10 cellular contexts compared by ENCODE assay signal in the genomic region with DNA sequence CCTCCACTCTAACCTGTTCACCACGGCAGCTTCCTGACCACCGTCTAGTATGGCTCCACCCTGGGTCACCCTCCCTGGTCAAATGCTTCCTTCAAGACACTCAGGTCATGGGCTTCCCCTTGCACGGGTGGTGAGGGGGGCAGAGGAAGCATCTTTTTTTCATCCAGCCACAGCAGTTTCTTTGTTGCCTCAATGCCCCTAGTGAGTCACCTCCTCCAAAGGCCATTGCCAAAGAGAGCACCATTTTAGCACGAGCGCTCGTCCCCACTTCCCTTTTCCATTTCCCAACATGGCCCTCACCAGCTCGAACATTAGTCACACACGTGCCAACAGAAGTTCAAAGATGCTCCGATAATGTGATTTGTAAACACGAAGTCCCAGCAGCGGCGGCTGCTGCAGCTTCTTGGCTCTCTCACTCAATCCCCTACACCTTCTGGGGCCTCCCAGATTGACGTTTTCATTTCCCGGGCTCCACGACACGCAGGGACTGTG.
A peak's percentile ranks its signal among the peaks of the same experiment; 100 is the strongest.
DNase-seq lines count a peak whose midpoint lies in the region; ATAC-seq and TF ChIP-seq lines count a peak whose summit lies in the region.
"Had no signal": no experiment of that assay in that cellular context is flagged by ENCODE, and none has a peak within 500 bp of the region (broad histone marks: within the 10 kb centered on the region; RNA-seq: fewer than 3 reads in every experiment).

No MANE protein-coding gene starts in this region.

- no peak for TF ChIP-seq CTCF in lung (IDR thresholded peaks at IDR 0.05; ENCODE audit: control extremely low read depth, extremely low read depth)

- H3K4me1 ChIP-seq in lung (ENCODE audit: control insufficient read depth in 2 of 2, insufficient read depth in 2 of 2, low read length in 2 of 2): peaks cover 0 to 6% of the 10 kb centered on the region in 2 donors

- H3K4me3 ChIP-seq in lung: no peak overlapping the region
- H3K4me3 ChIP-seq: suprapubic skin had no signal

- CTCF ChIA-PET in activated CD4-positive, alpha-beta T cell treated with anti-CD3 and anti-CD28 coated beads for 36 hours (lab: Charles Lee): no interaction called here

- H3K9me3 ChIP-seq in lung (ENCODE audit: control insufficient read depth in 2 of 2, insufficient read depth in 1 of 2, low read length in 1 of 2): peaks cover 0 to 12% of the 10 kb centered on the region in 2 donors
- H3K9me3 ChIP-seq: suprapubic skin had no signal

- no peaks in the 10 kb centered on the region for H3K27me3 ChIP-seq in lung (ENCODE audit: control insufficient read depth, insufficient read depth)
- H3K27me3 ChIP-seq: suprapubic skin had no signal

- no peak overlapping the region for H3K27ac Mint-ChIP-seq in activated CD4-positive, alpha-beta T cell treated with anti-CD3 and anti-CD28 coated beads for 36 hours
- H3K27ac Mint-ChIP-seq in activated CD4-positive, alpha-beta T cell treated with anti-CD3 and anti-CD28 coated beads, Interleukin-2, amount 10 ng/mL, durations not matched to agents 24 days and 14 days: no peak overlapping the region

- peak overlapping the region in 1 of 2 donors; percentile 20 for H3K27ac ChIP-seq in lung (ENCODE audit: low read depth in 1 of 2, low read length in 1 of 2)

- intact Hi-C loops in activated CD4-positive, alpha-beta T cell treated with anti-CD3 and anti-CD28 coated beads for 36 hours (cut with DNase I, micrococcal nuclease): no loop called here
- intact Hi-C loops in activated CD4-positive, alpha-beta T cell treated with anti-CD3 and anti-CD28 coated beads, Interleukin-2, amount 10 ng/mL, durations not matched to agents 24 days and 14 days (cut with micrococcal nuclease): no loop called here

- POLR2A ChIA-PET in activated CD4-positive, alpha-beta T cell treated with anti-CD3 and anti-CD28 coated beads for 36 hours (lab: Charles Lee): no interaction called here

- WGBS in lung, 2 donors: 25 to 30% methylated on average over 16 of the region's 16 CpGs

- ATAC-seq in activated CD4-positive, alpha-beta T cell treated with anti-CD3 and anti-CD28 coated beads for 36 hours: peak; percentile 42
- peak; percentile 41 for ATAC-seq in lung (ENCODE audit: insufficient read depth, low FRiP score)
- ATAC-seq in HG03571 (IDR thresholded peaks at IDR 0.05; ENCODE audit: unreplicated experiment): no peak

- no peaks in the 10 kb centered on the region for H3K36me3 Mint-ChIP-seq in activated CD4-positive, alpha-beta T cell treated with anti-CD3 and anti-CD28 coated beads for 36 hours (ENCODE audit: low read depth)
- H3K36me3 Mint-ChIP-seq in activated CD4-positive, alpha-beta T cell treated with anti-CD3 and anti-CD28 coated beads, Interleukin-2, amount 10 ng/mL, durations not matched to agents 24 days and 14 days (ENCODE audit: low read depth): no peaks in the 10 kb centered on the region

- no peak overlapping the region for H3K4me3 Mint-ChIP-seq in activated CD4-positive, alpha-beta T cell treated with anti-CD3 and anti-CD28 coated beads for 36 hours
- H3K4me3 Mint-ChIP-seq in activated CD4-positive, alpha-beta T cell treated with anti-CD3 and anti-CD28 coated beads, Interleukin-2, amount 10 ng/mL, durations not matched to agents 24 days and 14 days: no peak overlapping the region

- H3K9me3 Mint-ChIP-seq in activated CD4-positive, alpha-beta T cell treated with anti-CD3 and anti-CD28 coated beads for 36 hours (ENCODE audit: low read depth): peaks cover 3% of the 10 kb centered on the region
- H3K9me3 Mint-ChIP-seq in activated CD4-positive, alpha-beta T cell treated with anti-CD3 and anti-CD28 coated beads, Interleukin-2, amount 10 ng/mL, durations not matched to agents 24 days and 14 days: no peaks in the 10 kb centered on the region

- peaks cover 7% of the 10 kb centered on the region for H3K4me1 Mint-ChIP-seq in activated CD4-positive, alpha-beta T cell treated with anti-CD3 and anti-CD28 coated beads for 36 hours
- no peaks in the 10 kb centered on the region for H3K4me1 Mint-ChIP-seq in activated CD4-positive, alpha-beta T cell treated with anti-CD3 and anti-CD28 coated beads, Interleukin-2, amount 10 ng/mL, durations not matched to agents 24 days and 14 days

- peak; percentile 8 for DNase-seq in activated CD4-positive, alpha-beta T cell treated with anti-CD3 and anti-CD28 coated beads for 36 hours
- DNase-seq in activated CD4-positive, alpha-beta T cell treated with anti-CD3 and anti-CD28 coated beads, Interleukin-2, amount 10 ng/mL, durations not matched to agents 24 days and 14 days: no peak
- DNase-seq in amniotic epithelial cell (ENCODE audit: low read depth) (peak; percentile 52), lung (ENCODE audit: low spot score) (peak; percentile 66), superior temporal gyrus (ENCODE audit: extremely low spot score) (peak; percentile 6), NCI-H1092 treated with DMSO at 0.1 percent for 48 hours (lab: John Stamatoyannopoulos, UW) (no peak)
- no peak for DNase-seq in activated CD4-positive, CD25-positive, alpha-beta regulatory T cell treated with anti-CD3 and anti-CD28 coated beads, Interleukin-2, amount 50 U/mL, for 72 hours
- DNase-seq: cerebellar nuclear complex had no signal

- no peaks in the 10 kb centered on the region for H3K36me3 ChIP-seq in lung (ENCODE audit: control insufficient read depth in 2 of 2, insufficient read depth in 2 of 2, low read length in 2 of 2)
- H3K36me3 ChIP-seq: suprapubic skin had no signal

- no peaks in the 10 kb centered on the region for H3K27me3 Mint-ChIP-seq in activated CD4-positive, alpha-beta T cell treated with anti-CD3 and anti-CD28 coated beads for 36 hours
- no peaks in the 10 kb centered on the region for H3K27me3 Mint-ChIP-seq in activated CD4-positive, alpha-beta T cell treated with anti-CD3 and anti-CD28 coated beads, Interleukin-2, amount 10 ng/mL, durations not matched to agents 24 days and 14 days

Comparison
In these comparisons a context has a peak if more than half of its experiments do, and no peak if none do; other contexts are left out.
1. DNase-seq: peak in activated CD4-positive, alpha-beta T cell treated with anti-CD3 and anti-CD28 coated beads for 36 hours (single experiment), amniotic epithelial cell (single experiment), lung (single experiment) and superior temporal gyrus (single experiment); none in activated CD4-positive, alpha-beta T cell treated with anti-CD3 and anti-CD28 coated beads, Interleukin-2, amount 10 ng/mL, durations not matched to agents 24 days and 14 days (single experiment), activated CD4-positive, CD25-positive, alpha-beta regulatory T cell treated with anti-CD3 and anti-CD28 coated beads, Interleukin-2, amount 50 U/mL, for 72 hours (single experiment) and NCI-H1092 treated with DMSO at 0.1 percent for 48 hours (single experiment).